2 cellular contexts compared by ENCODE assay signal in the genomic region with DNA sequence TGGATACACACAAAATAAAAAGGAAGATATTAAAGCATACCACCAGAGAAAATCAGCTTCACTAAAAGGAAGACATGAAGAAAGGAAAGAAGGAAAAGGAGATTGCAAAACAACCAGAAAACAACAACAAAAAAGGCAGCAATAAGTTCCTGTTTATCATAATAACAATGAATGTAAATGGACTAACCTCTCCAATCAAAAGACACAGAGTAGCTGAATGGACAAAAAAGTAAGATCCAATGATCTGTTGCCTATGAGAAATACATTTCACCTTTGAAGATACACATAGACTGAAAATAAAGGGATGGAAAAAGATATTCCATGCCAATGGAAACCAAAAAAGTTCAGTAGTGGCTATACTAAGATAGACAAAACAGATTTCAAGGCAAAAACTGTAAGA.
TF ChIP-seq lines count a peak whose summit lies in the region.

No MANE protein-coding gene starts in this region.

TF ChIP-seq in GM23338, 12 proteins besides CTCF, POLR2A, EP300 and RAD21 (continued from another document):
- TF ChIP-seq, protein P1, sequence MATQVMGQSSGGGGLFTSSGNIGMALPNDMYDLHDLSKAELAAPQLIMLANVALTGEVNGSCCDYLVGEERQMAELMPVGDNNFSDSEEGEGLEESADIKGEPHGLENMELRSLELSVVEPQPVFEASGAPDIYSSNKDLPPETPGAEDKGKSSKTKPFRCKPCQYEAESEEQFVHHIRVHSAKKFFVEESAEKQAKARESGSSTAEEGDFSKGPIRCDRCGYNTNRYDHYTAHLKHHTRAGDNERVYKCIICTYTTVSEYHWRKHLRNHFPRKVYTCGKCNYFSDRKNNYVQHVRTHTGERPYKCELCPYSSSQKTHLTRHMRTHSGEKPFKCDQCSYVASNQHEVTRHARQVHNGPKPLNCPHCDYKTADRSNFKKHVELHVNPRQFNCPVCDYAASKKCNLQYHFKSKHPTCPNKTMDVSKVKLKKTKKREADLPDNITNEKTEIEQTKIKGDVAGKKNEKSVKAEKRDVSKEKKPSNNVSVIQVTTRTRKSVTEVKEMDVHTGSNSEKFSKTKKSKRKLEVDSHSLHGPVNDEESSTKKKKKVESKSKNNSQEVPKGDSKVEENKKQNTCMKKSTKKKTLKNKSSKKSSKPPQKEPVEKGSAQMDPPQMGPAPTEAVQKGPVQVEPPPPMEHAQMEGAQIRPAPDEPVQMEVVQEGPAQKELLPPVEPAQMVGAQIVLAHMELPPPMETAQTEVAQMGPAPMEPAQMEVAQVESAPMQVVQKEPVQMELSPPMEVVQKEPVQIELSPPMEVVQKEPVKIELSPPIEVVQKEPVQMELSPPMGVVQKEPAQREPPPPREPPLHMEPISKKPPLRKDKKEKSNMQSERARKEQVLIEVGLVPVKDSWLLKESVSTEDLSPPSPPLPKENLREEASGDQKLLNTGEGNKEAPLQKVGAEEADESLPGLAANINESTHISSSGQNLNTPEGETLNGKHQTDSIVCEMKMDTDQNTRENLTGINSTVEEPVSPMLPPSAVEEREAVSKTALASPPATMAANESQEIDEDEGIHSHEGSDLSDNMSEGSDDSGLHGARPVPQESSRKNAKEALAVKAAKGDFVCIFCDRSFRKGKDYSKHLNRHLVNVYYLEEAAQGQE (IDR thresholded peaks at IDR 0.05; ENCODE audit: unreplicated experiment) = no peak
- TF ChIP-seq, protein P2, sequence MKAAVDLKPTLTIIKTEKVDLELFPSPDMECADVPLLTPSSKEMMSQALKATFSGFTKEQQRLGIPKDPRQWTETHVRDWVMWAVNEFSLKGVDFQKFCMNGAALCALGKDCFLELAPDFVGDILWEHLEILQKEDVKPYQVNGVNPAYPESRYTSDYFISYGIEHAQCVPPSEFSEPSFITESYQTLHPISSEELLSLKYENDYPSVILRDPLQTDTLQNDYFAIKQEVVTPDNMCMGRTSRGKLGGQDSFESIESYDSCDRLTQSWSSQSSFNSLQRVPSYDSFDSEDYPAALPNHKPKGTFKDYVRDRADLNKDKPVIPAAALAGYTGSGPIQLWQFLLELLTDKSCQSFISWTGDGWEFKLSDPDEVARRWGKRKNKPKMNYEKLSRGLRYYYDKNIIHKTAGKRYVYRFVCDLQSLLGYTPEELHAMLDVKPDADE (IDR thresholded peaks at IDR 0.05) = no peak

TF ChIP-seq in K562, 482 proteins besides CTCF, POLR2A, EP300 and RAD21 (continued from another document):
- TF ChIP-seq, protein P3, sequence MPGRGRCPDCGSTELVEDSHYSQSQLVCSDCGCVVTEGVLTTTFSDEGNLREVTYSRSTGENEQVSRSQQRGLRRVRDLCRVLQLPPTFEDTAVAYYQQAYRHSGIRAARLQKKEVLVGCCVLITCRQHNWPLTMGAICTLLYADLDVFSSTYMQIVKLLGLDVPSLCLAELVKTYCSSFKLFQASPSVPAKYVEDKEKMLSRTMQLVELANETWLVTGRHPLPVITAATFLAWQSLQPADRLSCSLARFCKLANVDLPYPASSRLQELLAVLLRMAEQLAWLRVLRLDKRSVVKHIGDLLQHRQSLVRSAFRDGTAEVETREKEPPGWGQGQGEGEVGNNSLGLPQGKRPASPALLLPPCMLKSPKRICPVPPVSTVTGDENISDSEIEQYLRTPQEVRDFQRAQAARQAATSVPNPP (IDR thresholded peaks at IDR 0.05; ENCODE audit: borderline replicate concordance, insufficient read depth, insufficient read length) = no peak
- TF ChIP-seq, protein P4, sequence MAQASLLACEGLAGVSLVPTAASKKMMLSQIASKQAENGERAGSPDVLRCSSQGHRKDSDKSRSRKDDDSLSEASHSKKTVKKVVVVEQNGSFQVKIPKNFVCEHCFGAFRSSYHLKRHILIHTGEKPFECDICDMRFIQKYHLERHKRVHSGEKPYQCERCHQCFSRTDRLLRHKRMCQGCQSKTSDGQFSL (CRISPR knock-in tag; IDR thresholded peaks at IDR 0.05) = no peak
- TF ChIP-seq, protein P4 (tag; IDR thresholded peaks at IDR 0.05) = no peak
